3 cellular contexts compared by ENCODE assay signal in genomic region chr7:16743207-16743606, GRCh38.
A peak's percentile ranks its signal among the peaks of the same experiment; 100 is the strongest.
TF ChIP-seq lines count a peak whose summit lies in the region.

No MANE protein-coding gene starts in this region.

TF ChIP-seq in liver, 16 proteins besides CTCF, POLR2A, EP300 and RAD21:
- peak; percentile 15 for TF ChIP-seq SP1 (IDR thresholded peaks at IDR 0.05)
- TF ChIP-seq GABPA (IDR thresholded peaks at IDR 0.05 in 1 of 2, conservative IDR thresholded peaks at IDR 0.05 in 1 of 2), result peak; percentile 34 to 64
- peak; percentile 23 for TF ChIP-seq YY1 (IDR thresholded peaks at IDR 0.05)
- TF ChIP-seq HNF4A (conservative IDR thresholded peaks at IDR 0.05), result peak in 1 of 2 donors; percentile 46
- TF ChIP-seq FOXA1 (IDR thresholded peaks at IDR 0.05), result no peak
- peak; percentile 52 for TF ChIP-seq FOXA2 (IDR thresholded peaks at IDR 0.05)
- TF ChIP-seq JUND (IDR thresholded peaks at IDR 0.05), result no peak

TF ChIP-seq in HepG2, 621 proteins besides CTCF, POLR2A, EP300 and RAD21:
- TF ChIP-seq, protein P1, sequence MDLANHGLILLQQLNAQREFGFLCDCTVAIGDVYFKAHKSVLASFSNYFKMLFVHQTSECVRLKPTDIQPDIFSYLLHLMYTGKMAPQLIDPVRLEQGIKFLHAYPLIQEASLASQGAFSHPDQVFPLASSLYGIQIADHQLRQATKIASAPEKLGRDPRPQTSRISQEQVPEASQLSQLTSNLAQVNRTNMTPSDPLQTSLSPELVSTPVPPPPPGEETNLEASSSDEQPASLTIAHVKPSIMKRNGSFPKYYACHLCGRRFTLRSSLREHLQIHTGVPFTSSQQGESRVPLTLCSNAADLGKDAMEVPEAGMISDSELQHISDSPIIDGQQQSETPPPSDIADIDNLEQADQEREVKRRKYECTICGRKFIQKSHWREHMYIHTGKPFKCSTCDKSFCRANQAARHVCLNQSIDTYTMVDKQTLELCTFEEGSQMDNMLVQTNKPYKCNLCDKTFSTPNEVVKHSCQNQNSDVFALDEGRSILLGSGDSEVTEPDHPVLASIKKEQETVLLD (CRISPR knock-in tag; IDR thresholded peaks at IDR 0.05; ENCODE audit: low read depth), result no peak
- TF ChIP-seq GABPA (IDR thresholded peaks at IDR 0.05; ENCODE audit: low read depth, low read length) (no peak), GABPA (CRISPR knock-in tag; IDR thresholded peaks at IDR 0.05; ENCODE audit: low read depth) (no peak), LRRFIP1 (CRISPR knock-in tag; conservative IDR thresholded peaks at IDR 0.05) (no peak), DNMT1 (CRISPR knock-in tag; IDR thresholded peaks at IDR 0.05) (no peak), ZNF382 (CRISPR knock-in tag; IDR thresholded peaks at IDR 0.05; ENCODE audit: borderline replicate concordance) (no peak), CERS6 (CRISPR knock-in tag; IDR thresholded peaks at IDR 0.05) (no peak), FIP1L1 (IDR thresholded peaks at IDR 0.05; ENCODE audit: borderline replicate concordance, insufficient read depth, low read depth, low read length) (no peak), TRAFD1 (CRISPR knock-in tag; IDR thresholded peaks at IDR 0.05; ENCODE audit: borderline replicate concordance) (no peak), RCOR2 (CRISPR knock-in tag; IDR thresholded peaks at IDR 0.05) (no peak), ZNF446 (CRISPR knock-in tag; IDR thresholded peaks at IDR 0.05) (no peak), HOMEZ (CRISPR knock-in tag; IDR thresholded peaks at IDR 0.05; ENCODE audit: low read depth) (no peak)
- TF ChIP-seq, protein P2, sequence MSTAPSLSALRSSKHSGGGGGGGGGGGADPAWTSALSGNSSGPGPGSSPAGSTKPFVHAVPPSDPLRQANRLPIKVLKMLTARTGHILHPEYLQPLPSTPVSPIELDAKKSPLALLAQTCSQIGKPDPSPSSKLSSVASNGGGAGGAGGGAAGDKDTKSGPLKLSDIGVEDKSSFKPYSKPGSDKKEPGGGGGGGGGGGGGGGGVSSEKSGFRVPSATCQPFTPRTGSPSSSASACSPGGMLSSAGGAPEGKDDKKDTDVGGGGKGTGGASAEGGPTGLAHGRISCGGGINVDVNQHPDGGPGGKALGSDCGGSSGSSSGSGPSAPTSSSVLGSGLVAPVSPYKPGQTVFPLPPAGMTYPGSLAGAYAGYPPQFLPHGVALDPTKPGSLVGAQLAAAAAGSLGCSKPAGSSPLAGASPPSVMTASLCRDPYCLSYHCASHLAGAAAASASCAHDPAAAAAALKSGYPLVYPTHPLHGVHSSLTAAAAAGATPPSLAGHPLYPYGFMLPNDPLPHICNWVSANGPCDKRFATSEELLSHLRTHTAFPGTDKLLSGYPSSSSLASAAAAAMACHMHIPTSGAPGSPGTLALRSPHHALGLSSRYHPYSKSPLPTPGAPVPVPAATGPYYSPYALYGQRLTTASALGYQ (CRISPR knock-in tag; IDR thresholded peaks at IDR 0.05), result no peak
TF ChIP-seq in HepG2: peak in this region for 0.

TF ChIP-seq in K562, 482 proteins besides CTCF, POLR2A, EP300 and RAD21:
- TF ChIP-seq, protein P3, sequence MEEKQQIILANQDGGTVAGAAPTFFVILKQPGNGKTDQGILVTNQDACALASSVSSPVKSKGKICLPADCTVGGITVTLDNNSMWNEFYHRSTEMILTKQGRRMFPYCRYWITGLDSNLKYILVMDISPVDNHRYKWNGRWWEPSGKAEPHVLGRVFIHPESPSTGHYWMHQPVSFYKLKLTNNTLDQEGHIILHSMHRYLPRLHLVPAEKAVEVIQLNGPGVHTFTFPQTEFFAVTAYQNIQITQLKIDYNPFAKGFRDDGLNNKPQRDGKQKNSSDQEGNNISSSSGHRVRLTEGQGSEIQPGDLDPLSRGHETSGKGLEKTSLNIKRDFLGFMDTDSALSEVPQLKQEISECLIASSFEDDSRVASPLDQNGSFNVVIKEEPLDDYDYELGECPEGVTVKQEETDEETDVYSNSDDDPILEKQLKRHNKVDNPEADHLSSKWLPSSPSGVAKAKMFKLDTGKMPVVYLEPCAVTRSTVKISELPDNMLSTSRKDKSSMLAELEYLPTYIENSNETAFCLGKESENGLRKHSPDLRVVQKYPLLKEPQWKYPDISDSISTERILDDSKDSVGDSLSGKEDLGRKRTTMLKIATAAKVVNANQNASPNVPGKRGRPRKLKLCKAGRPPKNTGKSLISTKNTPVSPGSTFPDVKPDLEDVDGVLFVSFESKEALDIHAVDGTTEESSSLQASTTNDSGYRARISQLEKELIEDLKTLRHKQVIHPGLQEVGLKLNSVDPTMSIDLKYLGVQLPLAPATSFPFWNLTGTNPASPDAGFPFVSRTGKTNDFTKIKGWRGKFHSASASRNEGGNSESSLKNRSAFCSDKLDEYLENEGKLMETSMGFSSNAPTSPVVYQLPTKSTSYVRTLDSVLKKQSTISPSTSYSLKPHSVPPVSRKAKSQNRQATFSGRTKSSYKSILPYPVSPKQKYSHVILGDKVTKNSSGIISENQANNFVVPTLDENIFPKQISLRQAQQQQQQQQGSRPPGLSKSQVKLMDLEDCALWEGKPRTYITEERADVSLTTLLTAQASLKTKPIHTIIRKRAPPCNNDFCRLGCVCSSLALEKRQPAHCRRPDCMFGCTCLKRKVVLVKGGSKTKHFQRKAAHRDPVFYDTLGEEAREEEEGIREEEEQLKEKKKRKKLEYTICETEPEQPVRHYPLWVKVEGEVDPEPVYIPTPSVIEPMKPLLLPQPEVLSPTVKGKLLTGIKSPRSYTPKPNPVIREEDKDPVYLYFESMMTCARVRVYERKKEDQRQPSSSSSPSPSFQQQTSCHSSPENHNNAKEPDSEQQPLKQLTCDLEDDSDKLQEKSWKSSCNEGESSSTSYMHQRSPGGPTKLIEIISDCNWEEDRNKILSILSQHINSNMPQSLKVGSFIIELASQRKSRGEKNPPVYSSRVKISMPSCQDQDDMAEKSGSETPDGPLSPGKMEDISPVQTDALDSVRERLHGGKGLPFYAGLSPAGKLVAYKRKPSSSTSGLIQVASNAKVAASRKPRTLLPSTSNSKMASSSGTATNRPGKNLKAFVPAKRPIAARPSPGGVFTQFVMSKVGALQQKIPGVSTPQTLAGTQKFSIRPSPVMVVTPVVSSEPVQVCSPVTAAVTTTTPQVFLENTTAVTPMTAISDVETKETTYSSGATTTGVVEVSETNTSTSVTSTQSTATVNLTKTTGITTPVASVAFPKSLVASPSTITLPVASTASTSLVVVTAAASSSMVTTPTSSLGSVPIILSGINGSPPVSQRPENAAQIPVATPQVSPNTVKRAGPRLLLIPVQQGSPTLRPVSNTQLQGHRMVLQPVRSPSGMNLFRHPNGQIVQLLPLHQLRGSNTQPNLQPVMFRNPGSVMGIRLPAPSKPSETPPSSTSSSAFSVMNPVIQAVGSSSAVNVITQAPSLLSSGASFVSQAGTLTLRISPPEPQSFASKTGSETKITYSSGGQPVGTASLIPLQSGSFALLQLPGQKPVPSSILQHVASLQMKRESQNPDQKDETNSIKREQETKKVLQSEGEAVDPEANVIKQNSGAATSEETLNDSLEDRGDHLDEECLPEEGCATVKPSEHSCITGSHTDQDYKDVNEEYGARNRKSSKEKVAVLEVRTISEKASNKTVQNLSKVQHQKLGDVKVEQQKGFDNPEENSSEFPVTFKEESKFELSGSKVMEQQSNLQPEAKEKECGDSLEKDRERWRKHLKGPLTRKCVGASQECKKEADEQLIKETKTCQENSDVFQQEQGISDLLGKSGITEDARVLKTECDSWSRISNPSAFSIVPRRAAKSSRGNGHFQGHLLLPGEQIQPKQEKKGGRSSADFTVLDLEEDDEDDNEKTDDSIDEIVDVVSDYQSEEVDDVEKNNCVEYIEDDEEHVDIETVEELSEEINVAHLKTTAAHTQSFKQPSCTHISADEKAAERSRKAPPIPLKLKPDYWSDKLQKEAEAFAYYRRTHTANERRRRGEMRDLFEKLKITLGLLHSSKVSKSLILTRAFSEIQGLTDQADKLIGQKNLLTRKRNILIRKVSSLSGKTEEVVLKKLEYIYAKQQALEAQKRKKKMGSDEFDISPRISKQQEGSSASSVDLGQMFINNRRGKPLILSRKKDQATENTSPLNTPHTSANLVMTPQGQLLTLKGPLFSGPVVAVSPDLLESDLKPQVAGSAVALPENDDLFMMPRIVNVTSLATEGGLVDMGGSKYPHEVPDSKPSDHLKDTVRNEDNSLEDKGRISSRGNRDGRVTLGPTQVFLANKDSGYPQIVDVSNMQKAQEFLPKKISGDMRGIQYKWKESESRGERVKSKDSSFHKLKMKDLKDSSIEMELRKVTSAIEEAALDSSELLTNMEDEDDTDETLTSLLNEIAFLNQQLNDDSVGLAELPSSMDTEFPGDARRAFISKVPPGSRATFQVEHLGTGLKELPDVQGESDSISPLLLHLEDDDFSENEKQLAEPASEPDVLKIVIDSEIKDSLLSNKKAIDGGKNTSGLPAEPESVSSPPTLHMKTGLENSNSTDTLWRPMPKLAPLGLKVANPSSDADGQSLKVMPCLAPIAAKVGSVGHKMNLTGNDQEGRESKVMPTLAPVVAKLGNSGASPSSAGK (IDR thresholded peaks at IDR 0.05), result no peak
- TF ChIP-seq, protein P4, sequence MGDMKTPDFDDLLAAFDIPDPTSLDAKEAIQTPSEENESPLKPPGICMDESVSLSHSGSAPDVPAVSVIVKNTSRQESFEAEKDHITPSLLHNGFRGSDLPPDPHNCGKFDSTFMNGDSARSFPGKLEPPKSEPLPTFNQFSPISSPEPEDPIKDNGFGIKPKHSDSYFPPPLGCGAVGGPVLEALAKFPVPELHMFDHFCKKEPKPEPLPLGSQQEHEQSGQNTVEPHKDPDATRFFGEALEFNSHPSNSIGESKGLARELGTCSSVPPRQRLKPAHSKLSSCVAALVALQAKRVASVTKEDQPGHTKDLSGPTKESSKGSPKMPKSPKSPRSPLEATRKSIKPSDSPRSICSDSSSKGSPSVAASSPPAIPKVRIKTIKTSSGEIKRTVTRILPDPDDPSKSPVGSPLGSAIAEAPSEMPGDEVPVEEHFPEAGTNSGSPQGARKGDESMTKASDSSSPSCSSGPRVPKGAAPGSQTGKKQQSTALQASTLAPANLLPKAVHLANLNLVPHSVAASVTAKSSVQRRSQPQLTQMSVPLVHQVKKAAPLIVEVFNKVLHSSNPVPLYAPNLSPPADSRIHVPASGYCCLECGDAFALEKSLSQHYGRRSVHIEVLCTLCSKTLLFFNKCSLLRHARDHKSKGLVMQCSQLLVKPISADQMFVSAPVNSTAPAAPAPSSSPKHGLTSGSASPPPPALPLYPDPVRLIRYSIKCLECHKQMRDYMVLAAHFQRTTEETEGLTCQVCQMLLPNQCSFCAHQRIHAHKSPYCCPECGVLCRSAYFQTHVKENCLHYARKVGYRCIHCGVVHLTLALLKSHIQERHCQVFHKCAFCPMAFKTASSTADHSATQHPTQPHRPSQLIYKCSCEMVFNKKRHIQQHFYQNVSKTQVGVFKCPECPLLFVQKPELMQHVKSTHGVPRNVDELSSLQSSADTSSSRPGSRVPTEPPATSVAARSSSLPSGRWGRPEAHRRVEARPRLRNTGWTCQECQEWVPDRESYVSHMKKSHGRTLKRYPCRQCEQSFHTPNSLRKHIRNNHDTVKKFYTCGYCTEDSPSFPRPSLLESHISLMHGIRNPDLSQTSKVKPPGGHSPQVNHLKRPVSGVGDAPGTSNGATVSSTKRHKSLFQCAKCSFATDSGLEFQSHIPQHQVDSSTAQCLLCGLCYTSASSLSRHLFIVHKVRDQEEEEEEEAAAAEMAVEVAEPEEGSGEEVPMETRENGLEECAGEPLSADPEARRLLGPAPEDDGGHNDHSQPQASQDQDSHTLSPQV (IDR thresholded peaks at IDR 0.05), result peak; percentile 60; the same call in 1 of the 2 replicates
- TF ChIP-seq POU5F1 (IDR thresholded peaks at IDR 0.05; ENCODE audit: borderline replicate concordance, low read depth, low read length, partially characterized antibody) (no peak), FOSL1 (tag; conservative IDR thresholded peaks at IDR 0.05) (peak; percentile 50; the same call in 1 of the 2 replicates), ZNF224 (CRISPR knock-in tag; IDR thresholded peaks at IDR 0.05) (no peak), ATF3 (IDR thresholded peaks at IDR 0.05) (peak; percentile 51; the same call in 1 of the 2 replicates), ATF3 (CRISPR knock-in tag; conservative IDR thresholded peaks at IDR 0.05) (no peak), FOXA3 (CRISPR knock-in tag; conservative IDR thresholded peaks at IDR 0.05 in 1 of 2, IDR thresholded peaks at IDR 0.05 in 1 of 2) (peak in 1 of 2 experiments; percentile 64; a peak in 2 of 4 replicates)
